8 cellular contexts compared by ENCODE assay signal in genomic region chr13:76884167-76884566, GRCh38. TPM values are rescaled to one million over a fixed set of nuclear protein-coding genes. Genes with fewer than 3 reads are reported as not detected.
DNase-seq lines count a peak whose midpoint lies in the region; ATAC-seq, FAIRE-seq and TF ChIP-seq lines count a peak whose summit lies in the region.

No MANE protein-coding gene starts in this region.

- intact Hi-C loops in activated CD4-positive, alpha-beta T cell treated with anti-CD3 and anti-CD28 coated beads for 36 hours (cut with DNase I, micrococcal nuclease) = loop anchor here (2.0 to 10.0 kb wide), 4 partner anchors 57 to 1399 kb away; partner anchors contain the start of genes FBXL3 (in 1 of the 2), SLAIN1 (in 1 of the 2) and TBC1D4 (in 1 of the 2)
- intact Hi-C loops in HepG2 (cut with micrococcal nuclease; ENCODE audit: unreplicated experiment) = no loop called here

- no peaks in the 10 kb centered on the region for H3K36me3 Mint-ChIP-seq in activated CD4-positive, alpha-beta T cell treated with anti-CD3 and anti-CD28 coated beads for 36 hours (ENCODE audit: low read depth)
- H3K36me3 Mint-ChIP-seq in central memory CD8-positive, alpha-beta T cell (ENCODE audit: insufficient read depth) = peaks cover 5% of the 10 kb centered on the region

- no peak for TF ChIP-seq POLR2A in HepG2 (IDR thresholded peaks at IDR 0.05; ENCODE audit: insufficient read depth in 1 of 2, low read depth in 2 of 2, low read length in 2 of 2)
- no peak for TF ChIP-seq POLR2A in suprapubic skin (IDR thresholded peaks at IDR 0.05)

- H3K4me1 ChIP-seq in HepG2 (ENCODE audit: insufficient read depth, low read length) (peaks cover 7% of the 10 kb centered on the region; the same call in 1 of the 2 replicates), suprapubic skin (peaks cover 61% of the 10 kb centered on the region)

- H3K27me3 ChIP-seq in HepG2 (ENCODE audit: control insufficient read depth in 1 of 2, insufficient read depth in 2 of 2, low read length in 2 of 2) = peaks cover 2 to 16% of the 10 kb centered on the region in 2 experiments; a peak in 4 of 5 replicates
- no peaks in the 10 kb centered on the region for H3K27me3 ChIP-seq in suprapubic skin

- no peak for TF ChIP-seq EP300 in HepG2 (IDR thresholded peaks at IDR 0.05; ENCODE audit: low read depth in 2 of 2, low read length in 2 of 2)
- TF ChIP-seq EP300 in HepG2 (CRISPR knock-in tag; IDR thresholded peaks at IDR 0.05; ENCODE audit: borderline replicate concordance) = no peak
- no peak for TF ChIP-seq EP300 in suprapubic skin (IDR thresholded peaks at IDR 0.05)

- H3K9ac ChIP-seq in HepG2 (ENCODE audit: insufficient read depth, low read depth, low read length) = no peak overlapping the region

- H3K4me3 ChIP-seq in HepG2 (replicated peaks in 1 of 3; ENCODE audit: insufficient read depth in 1 of 3, low read depth in 2 of 3, low read length in 3 of 3) = no peak overlapping the region
- H3K4me3 ChIP-seq in suprapubic skin = peak overlapping the region; percentile 94

- no peaks in the 10 kb centered on the region for H3K9me3 Mint-ChIP-seq in activated CD4-positive, alpha-beta T cell treated with anti-CD3 and anti-CD28 coated beads for 36 hours (ENCODE audit: low read depth)
- no peaks in the 10 kb centered on the region for H3K9me3 Mint-ChIP-seq in central memory CD8-positive, alpha-beta T cell

- CTCF ChIA-PET in activated CD4-positive, alpha-beta T cell treated with anti-CD3 and anti-CD28 coated beads for 36 hours (lab: Charles Lee) = interaction anchor here (0.6 to 2.4 kb wide), 5 partner anchors 10 to 217 kb away, joined by 3 to 9 read pairs (median 5); no protein-coding TSS in a partner anchor
- CTCF ChIA-PET in HepG2 (lab: Yijun Ruan, JAX; ENCODE audit: low intra/inter-chr PET ratio, low total read pairs) = no interaction called here

- no peak for TF ChIP-seq CTCF in HepG2 (CRISPR knock-in tag; IDR thresholded peaks at IDR 0.05)
- peak in 1 of 2 donors; percentile 21 for TF ChIP-seq CTCF in suprapubic skin (IDR thresholded peaks at IDR 0.05)

- H2AFZ ChIP-seq in HepG2 (ENCODE audit: low read length) = no peak overlapping the region

- H3K4me2 ChIP-seq in HepG2 (ENCODE audit: low read depth, low read length) = no peak overlapping the region

- in situ Hi-C loops in HepG2 (cut with HindIII; ENCODE audit: extremely low pct_ligation_motif_present, low pct_unique_long_range_greater_than_20kb) = no loop called here

- peaks cover 41% of the 10 kb centered on the region for H3K4me1 Mint-ChIP-seq in activated CD4-positive, alpha-beta T cell treated with anti-CD3 and anti-CD28 coated beads for 36 hours
- H3K4me1 Mint-ChIP-seq in central memory CD8-positive, alpha-beta T cell = peaks cover 28% of the 10 kb centered on the region

- POLR2A ChIA-PET in activated CD4-positive, alpha-beta T cell treated with anti-CD3 and anti-CD28 coated beads for 36 hours (lab: Charles Lee) = interaction anchor here (1.0 to 1.8 kb wide), 2 partner anchors 108 to 142 kb away, joined by 4 to 7 read pairs; partner anchors contain the start of gene CLN5
- POLR2A ChIA-PET in HepG2 (lab: Yijun Ruan, JAX) = no interaction called here

- H3K79me2 ChIP-seq in HepG2 (ENCODE audit: insufficient read depth, low read length) = no peaks in the 10 kb centered on the region

- H4K20me1 ChIP-seq in HepG2 (ENCODE audit: insufficient read depth, low read length) = no peaks in the 10 kb centered on the region

- H3K4me3 Mint-ChIP-seq in activated CD4-positive, alpha-beta T cell treated with anti-CD3 and anti-CD28 coated beads for 36 hours = peak overlapping the region; percentile 93
- H3K4me3 Mint-ChIP-seq in central memory CD8-positive, alpha-beta T cell = peak overlapping the region; percentile 73

- no peak for TF ChIP-seq RAD21 in HepG2 (CRISPR knock-in tag; IDR thresholded peaks at IDR 0.05)

- H3K27ac ChIP-seq in HepG2 (ENCODE audit: extremely low read length, insufficient read depth, low read length) = no peak overlapping the region
- H3K27ac ChIP-seq in suprapubic skin = peak overlapping the region; percentile 97

- no peaks in the 10 kb centered on the region for H3K36me3 ChIP-seq in HepG2 (replicated peaks in 1 of 2; ENCODE audit: control insufficient read depth in 1 of 2, insufficient read depth in 2 of 2, low read length in 2 of 2)
- no peaks in the 10 kb centered on the region for H3K36me3 ChIP-seq in suprapubic skin

- H3K27ac Mint-ChIP-seq in activated CD4-positive, alpha-beta T cell treated with anti-CD3 and anti-CD28 coated beads for 36 hours = peak overlapping the region; percentile 90
- no peak overlapping the region for H3K27ac Mint-ChIP-seq in central memory CD8-positive, alpha-beta T cell (ENCODE audit: low read depth)

- DNase-seq in activated CD4-positive, alpha-beta T cell treated with anti-CD3 and anti-CD28 coated beads for 36 hours = peak; percentile 50
- no peak for DNase-seq in activated CD4-positive, alpha-beta T cell treated with anti-CD3 and anti-CD28 coated beads, Interleukin-2, amount 50 U/mL, for 4 hours
- DNase-seq in NCI-H446 treated with DMSO at 0.1 percent for 48 hours (lab: John Stamatoyannopoulos, UW) (peak; percentile 15), HepG2 (ENCODE audit: low spot score) (no peak), suprapubic skin (ENCODE audit: low spot score in 2 of 2) (no peak), NCI-H187 (lab: John Stamatoyannopoulos, UW) (no peak)
- no peak for DNase-seq in central memory CD8-positive, alpha-beta T cell (ENCODE audit: low spot score in 2 of 2)

- no peaks in the 10 kb centered on the region for H3K9me3 ChIP-seq in HepG2 (ENCODE audit: low read length)
- no peaks in the 10 kb centered on the region for H3K9me3 ChIP-seq in suprapubic skin

- 17% methylated on average over 13 of the region's 13 CpGs for WGBS in HepG2 (ENCODE audit: low lambda C conversion rate)
- WGBS in suprapubic skin = 24% methylated on average over 13 of the region's 13 CpGs

- no peak for FAIRE-seq in HepG2 (lab: Jason Lieb, UNC)

- H3K27me3 Mint-ChIP-seq in activated CD4-positive, alpha-beta T cell treated with anti-CD3 and anti-CD28 coated beads for 36 hours = peaks cover 5% of the 10 kb centered on the region
- peaks cover 52% of the 10 kb centered on the region for H3K27me3 Mint-ChIP-seq in central memory CD8-positive, alpha-beta T cell

- ATAC-seq in activated CD4-positive, alpha-beta T cell treated with anti-CD3 and anti-CD28 coated beads for 36 hours = no peak
- ATAC-seq in central memory CD8-positive, alpha-beta T cell (replicated peaks; ENCODE audit: extremely low read depth, poor library complexity, severe bottlenecking) = no peak
- ATAC-seq in HepG2 (peak; percentile 31), GM19035 (IDR thresholded peaks at IDR 0.05; ENCODE audit: unreplicated experiment) (no peak)

- no TSS peak for BruUV-seq in HepG2 (replicated peaks; lab: Mats Ljungman, UMichigan)

TF ChIP-seq in HepG2, 621 proteins besides CTCF, POLR2A, EP300 and RAD21:
- TF ChIP-seq ZSCAN25 (CRISPR knock-in tag; IDR thresholded peaks at IDR 0.05) (no peak), ZNF574 (CRISPR knock-in tag; IDR thresholded peaks at IDR 0.05) (peak; percentile 49; the same call in 1 of the 2 replicates), DPF2 (CRISPR knock-in tag; IDR thresholded peaks at IDR 0.05; ENCODE audit: borderline replicate concordance, low read depth) (no peak)
TF ChIP-seq in HepG2: peak in this region for 1.

RNA-seq across cellular contexts. Expression of gene KCTD12, which starts 2.0 kb away (rescaled TPM):
- 10 to 100 TPM in 1 of 2 experiments, 1 to 10 TPM in 1; 9.9 to 11.1 TPM for total RNA-seq in activated CD4-positive, alpha-beta T cell treated with anti-CD3 and anti-CD28 coated beads for 36 hours
- not detected in 2 replicates for total RNA-seq in HepG2 (2016; rRNA removed; fragmentation: Illumina TruSeq; extraction: Trizol)
- total RNA-seq in HepG2 (2016; cell fraction: cytosol; rRNA removed; fragmentation: Illumina TruSeq; extraction: Trizol; ENCODE audit: low read depth) = not detected in 2 replicates
- not detected in 2 replicates for total RNA-seq in HepG2 (2016; cell fraction: insoluble cytoplasmic fraction; rRNA removed; fragmentation: Illumina TruSeq; extraction: Trizol)
- not detected in 2 replicates for total RNA-seq in HepG2 (2016; cell fraction: membrane; rRNA removed; fragmentation: Illumina TruSeq; extraction: Trizol)
- total RNA-seq in HepG2 (2016; cell fraction: nucleus; rRNA removed; fragmentation: Illumina TruSeq; extraction: Trizol) = not detected in 2 replicates
- polyA plus RNA-seq in HepG2 (2011; rRNA removed) = not detected in 2 replicates
- polyA plus RNA-seq in HepG2 (2011; cell fraction: cytosol; rRNA removed) = 0.01 TPM in 1 of 2 replicates, not detected in the other
- polyA plus RNA-seq in HepG2 (2011; cell fraction: nucleus; rRNA removed) = 0.02 TPM in 1 of 2 replicates, not detected in the other
- polyA plus RNA-seq in HepG2 (2012) = not detected in 2 replicates
- polyA plus RNA-seq in HepG2 (2016; cell fraction: cytosol; fragmentation: Illumina TruSeq; extraction: Trizol; ENCODE audit: low read depth) = not detected in 2 replicates
- not detected in 2 replicates for polyA plus RNA-seq in HepG2 (2016; cell fraction: insoluble cytoplasmic fraction; fragmentation: Illumina TruSeq; extraction: Trizol; ENCODE audit: low read depth)
- not detected in 2 replicates for polyA plus RNA-seq in HepG2 (2016; cell fraction: membrane; fragmentation: Illumina TruSeq; extraction: Trizol; ENCODE audit: low read depth)
- polyA plus RNA-seq in HepG2 (2016; cell fraction: nucleus; fragmentation: Illumina TruSeq; extraction: Trizol; ENCODE audit: insufficient read depth, low read depth) = not detected in 2 replicates
- not detected in 2 replicates for polyA minus RNA-seq in HepG2 (2011; rRNA and poly(A)+ RNA removed; ENCODE audit: low replicate concordance)
- not detected in 2 replicates for polyA minus RNA-seq in HepG2 (2011; cell fraction: cytosol; rRNA and poly(A)+ RNA removed)
- polyA minus RNA-seq in HepG2 (2011; cell fraction: nucleus; rRNA and poly(A)+ RNA removed) = not detected in 2 replicates
- total RNA-seq in suprapubic skin = 10 to 100 TPM; 27.3 to 61.7 (median 35.3) TPM

Comparison
In these comparisons a context has a peak if more than half of its experiments do, and no peak if none do; other contexts are left out.
1. DNase-seq: peak in activated CD4-positive, alpha-beta T cell treated with anti-CD3 and anti-CD28 coated beads for 36 hours (single experiment) and NCI-H446 treated with DMSO at 0.1 percent for 48 hours (single experiment); none in activated CD4-positive, alpha-beta T cell treated with anti-CD3 and anti-CD28 coated beads, Interleukin-2, amount 50 U/mL, for 4 hours (0 of 2), central memory CD8-positive, alpha-beta T cell (0 of 2), HepG2 (single experiment), suprapubic skin (0 of 2) and NCI-H187 (0 of 2).
2. RNA of gene KCTD12, which starts 2.0 kb away (total RNA-seq): 27.3 to 61.7 TPM in suprapubic skin and 9.9 to 11.1 TPM in activated CD4-positive, alpha-beta T cell treated with anti-CD3 and anti-CD28 coated beads for 36 hours; not detected in HepG2; every median in the first group is over 10 times any median in the second.